25 cellular contexts compared by ENCODE assay signal in genomic region chr15:38662805-38663204, GRCh38.
DNase-seq lines count a peak whose midpoint lies in the region; ATAC-seq and FAIRE-seq lines count a peak whose summit lies in the region.
"Had no signal": no experiment of that assay in that cellular context is flagged by ENCODE, and none has a peak within 500 bp of the region (broad histone marks: within the 10 kb centered on the region; RNA-seq: fewer than 3 reads in every experiment).

No MANE protein-coding gene starts in this region.

- DNase-seq in activated CD4-positive, alpha-beta T cell treated with anti-CD3 and anti-CD28 coated beads, Interleukin-2, amount 10 ng/mL, durations not matched to agents 7 days and 5 days: no peak
- DNase-seq in activated CD4-positive, alpha-beta T cell treated with anti-CD3 and anti-CD28 coated beads, Interleukin-2, amount 50 U/mL, for 48 hours: no peak
- DNase-seq in GM18507 (ENCODE audit: extremely low spot score, insufficient read length, low read depth) (no peak), H7 (no peak), superior temporal gyrus (ENCODE audit: extremely low spot score) (no peak)
- DNase-seq in activated T-helper 1 cell treated with anti-CD3 and anti-CD28 coated beads, Interleukin-12 subunit alpha, Interleukin-12 subunit beta, Interleukin-2, Interleukin-4 antibody, amounts not matched to agents 30 ng/mL and 10 ng/mL and 1 ng/mL, durations not matched to agents 14 hours and 24 hours and 36 hours (ENCODE audit: low spot score): no peak
- DNase-seq in natural killer cell treated with Interleukin-12 subunit alpha and Interleukin-12 subunit beta and Interleukin-15 and Interleukin-18, amount 100 ng/mL, for 72 hours (ENCODE audit: low spot score): no peak
- DNase-seq: COR-L47, DMS79, HCEC 1CT, KBM-7, NCI-H1105, NCI-H146, NCI-H2029, NCI-H226, NCI-H510A treated with DMSO at 0.1 percent for 48 hours, NCI-H774, OCI-M1 had no signal

- CTCF ChIA-PET in activated CD4-positive, alpha-beta T cell treated with anti-CD3 and anti-CD28 coated beads, Interleukin-2, amount 10 ng/mL, durations not matched to agents 7 days and 5 days (lab: Charles Lee): interaction anchor here (0.6 to 5.2 kb wide), 10 partner anchors 10 to 99 kb away, joined by 3 to 57 read pairs (median 6); partner anchors contain the start of gene RASGRP1

- intact Hi-C loops in activated T-helper 1 cell treated with anti-CD3 and anti-CD28 coated beads, Interleukin-12 subunit alpha, Interleukin-12 subunit beta, Interleukin-2, Interleukin-4 antibody, amounts not matched to agents 30 ng/mL and 10 ng/mL and 1 ng/mL, durations not matched to agents 14 hours and 24 hours and 36 hours (cut with micrococcal nuclease): loop anchor here (1.0 kb wide), 1 partner anchor 7 kb away; no protein-coding TSS in a partner anchor

- POLR2A ChIA-PET in activated CD4-positive, alpha-beta T cell treated with anti-CD3 and anti-CD28 coated beads, Interleukin-2, amount 10 ng/mL, durations not matched to agents 7 days and 5 days (lab: Charles Lee): no interaction called here

- no peaks in the 10 kb centered on the region for H3K36me3 ChIP-seq in H7 (replicated peaks; ENCODE audit: control insufficient read depth, insufficient read depth, low read length)
- H3K36me3 ChIP-seq: SJSA1 had no signal

- ATAC-seq in natural killer cell treated with Interleukin-12 subunit alpha and Interleukin-12 subunit beta and Interleukin-15 and Interleukin-18, amount 100 ng/mL, for 72 hours: no peak
- ATAC-seq in HG03439 (IDR thresholded peaks at IDR 0.05; ENCODE audit: unreplicated experiment): no peak
- ATAC-seq: A549, GM23338 had no signal

- peak overlapping the region; percentile 47 for H3K27ac Mint-ChIP-seq in activated CD4-positive, alpha-beta T cell treated with anti-CD3 and anti-CD28 coated beads, Interleukin-2, amount 10 ng/mL, durations not matched to agents 7 days and 5 days
- peak overlapping the region; percentile 18 for H3K27ac Mint-ChIP-seq in activated T-helper 1 cell treated with anti-CD3 and anti-CD28 coated beads, Interleukin-12 subunit alpha, Interleukin-12 subunit beta, Interleukin-2, Interleukin-4 antibody, amounts not matched to agents 30 ng/mL and 10 ng/mL and 1 ng/mL, durations not matched to agents 14 hours and 24 hours and 36 hours
- H3K27ac Mint-ChIP-seq in natural killer cell treated with Interleukin-12 subunit alpha and Interleukin-12 subunit beta and Interleukin-15 and Interleukin-18, amount 100 ng/mL, for 72 hours: peak overlapping the region; percentile 96 to 100
- H3K27ac Mint-ChIP-seq: GM23338 had no signal

- H3K27me3 ChIP-seq in H7 (ENCODE audit: control insufficient read depth, insufficient read depth, low read length): no peaks in the 10 kb centered on the region

- FAIRE-seq in GM18507 (lab: Jason Lieb, UNC): peak; percentile 55
- FAIRE-seq: A549, RCC 7860 had no signal

- H3K4me3 Mint-ChIP-seq in activated CD4-positive, alpha-beta T cell treated with anti-CD3 and anti-CD28 coated beads, Interleukin-2, amount 10 ng/mL, durations not matched to agents 7 days and 5 days: no peak overlapping the region
- no peak overlapping the region for H3K4me3 Mint-ChIP-seq in activated T-helper 1 cell treated with anti-CD3 and anti-CD28 coated beads, Interleukin-12 subunit alpha, Interleukin-12 subunit beta, Interleukin-2, Interleukin-4 antibody, amounts not matched to agents 30 ng/mL and 10 ng/mL and 1 ng/mL, durations not matched to agents 14 hours and 24 hours and 36 hours
- H3K4me3 Mint-ChIP-seq in natural killer cell treated with Interleukin-12 subunit alpha and Interleukin-12 subunit beta and Interleukin-15 and Interleukin-18, amount 100 ng/mL, for 72 hours: no peak overlapping the region
- H3K4me3 Mint-ChIP-seq: B cell, GM23338 had no signal

- no peaks in the 10 kb centered on the region for H3K27me3 Mint-ChIP-seq in activated CD4-positive, alpha-beta T cell treated with anti-CD3 and anti-CD28 coated beads, Interleukin-2, amount 10 ng/mL, durations not matched to agents 7 days and 5 days
- H3K27me3 Mint-ChIP-seq in activated T-helper 1 cell treated with anti-CD3 and anti-CD28 coated beads, Interleukin-12 subunit alpha, Interleukin-12 subunit beta, Interleukin-2, Interleukin-4 antibody, amounts not matched to agents 30 ng/mL and 10 ng/mL and 1 ng/mL, durations not matched to agents 14 hours and 24 hours and 36 hours (ENCODE audit: insufficient read depth): no peaks in the 10 kb centered on the region
- H3K27me3 Mint-ChIP-seq in natural killer cell treated with Interleukin-12 subunit alpha and Interleukin-12 subunit beta and Interleukin-15 and Interleukin-18, amount 100 ng/mL, for 72 hours: no peaks in the 10 kb centered on the region
- H3K27me3 Mint-ChIP-seq: B cell had no signal

- H3K4me1 Mint-ChIP-seq in activated CD4-positive, alpha-beta T cell treated with anti-CD3 and anti-CD28 coated beads, Interleukin-2, amount 10 ng/mL, durations not matched to agents 7 days and 5 days: peaks cover 83% of the 10 kb centered on the region
- H3K4me1 Mint-ChIP-seq in activated T-helper 1 cell treated with anti-CD3 and anti-CD28 coated beads, Interleukin-12 subunit alpha, Interleukin-12 subunit beta, Interleukin-2, Interleukin-4 antibody, amounts not matched to agents 30 ng/mL and 10 ng/mL and 1 ng/mL, durations not matched to agents 14 hours and 24 hours and 36 hours (ENCODE audit: low read depth): peaks cover 89% of the 10 kb centered on the region
- peaks cover 70 to 74% of the 10 kb centered on the region in 2 donors for H3K4me1 Mint-ChIP-seq in natural killer cell treated with Interleukin-12 subunit alpha and Interleukin-12 subunit beta and Interleukin-15 and Interleukin-18, amount 100 ng/mL, for 72 hours (ENCODE audit: low read depth in 2 of 2)
- H3K4me1 Mint-ChIP-seq: GM23338 had no signal

- no peak overlapping the region for H3K4me3 ChIP-seq in H7 (ENCODE audit: insufficient read depth, low read depth, low read length)
- H3K4me3 ChIP-seq: A549, GM23338, SJSA1 had no signal

- peaks cover 29% of the 10 kb centered on the region for H3K36me3 Mint-ChIP-seq in activated CD4-positive, alpha-beta T cell treated with anti-CD3 and anti-CD28 coated beads, Interleukin-2, amount 10 ng/mL, durations not matched to agents 7 days and 5 days (ENCODE audit: low read depth)
- H3K36me3 Mint-ChIP-seq in activated T-helper 1 cell treated with anti-CD3 and anti-CD28 coated beads, Interleukin-12 subunit alpha, Interleukin-12 subunit beta, Interleukin-2, Interleukin-4 antibody, amounts not matched to agents 30 ng/mL and 10 ng/mL and 1 ng/mL, durations not matched to agents 14 hours and 24 hours and 36 hours (ENCODE audit: low read depth): peaks cover 10% of the 10 kb centered on the region
- peaks cover 16% of the 10 kb centered on the region for H3K36me3 Mint-ChIP-seq in natural killer cell treated with Interleukin-12 subunit alpha and Interleukin-12 subunit beta and Interleukin-15 and Interleukin-18, amount 100 ng/mL, for 72 hours
- H3K36me3 Mint-ChIP-seq: CD14-positive monocyte had no signal

- H3K9me3 Mint-ChIP-seq in activated CD4-positive, alpha-beta T cell treated with anti-CD3 and anti-CD28 coated beads, Interleukin-2, amount 10 ng/mL, durations not matched to agents 7 days and 5 days: peaks cover 19% of the 10 kb centered on the region
- peaks cover 6% of the 10 kb centered on the region for H3K9me3 Mint-ChIP-seq in activated T-helper 1 cell treated with anti-CD3 and anti-CD28 coated beads, Interleukin-12 subunit alpha, Interleukin-12 subunit beta, Interleukin-2, Interleukin-4 antibody, amounts not matched to agents 30 ng/mL and 10 ng/mL and 1 ng/mL, durations not matched to agents 14 hours and 24 hours and 36 hours
- peaks cover 8% of the 10 kb centered on the region for H3K9me3 Mint-ChIP-seq in natural killer cell treated with Interleukin-12 subunit alpha and Interleukin-12 subunit beta and Interleukin-15 and Interleukin-18, amount 100 ng/mL, for 72 hours
- H3K9me3 Mint-ChIP-seq: GM23338 had no signal

Comparison
In these comparisons a context has a peak if more than half of its experiments do, and no peak if none do; other contexts are left out.
1. H3K27ac Mint-ChIP-seq: peak in every context shown above with its lines; median percentile 98 in natural killer cell treated with Interleukin-12 subunit alpha and Interleukin-12 subunit beta and Interleukin-15 and Interleukin-18, amount 100 ng/mL, for 72 hours; 47 in activated CD4-positive, alpha-beta T cell treated with anti-CD3 and anti-CD28 coated beads, Interleukin-2, amount 10 ng/mL, durations not matched to agents 7 days and 5 days; 18 in activated T-helper 1 cell treated with anti-CD3 and anti-CD28 coated beads, Interleukin-12 subunit alpha, Interleukin-12 subunit beta, Interleukin-2, Interleukin-4 antibody, amounts not matched to agents 30 ng/mL and 10 ng/mL and 1 ng/mL, durations not matched to agents 14 hours and 24 hours and 36 hours.